7 cellular contexts compared by ENCODE assay signal in genomic region chr16:13101828-13102227, GRCh38.
"Had no signal": no experiment of that assay in that cellular context is flagged by ENCODE, and none has a peak within 500 bp of the region (broad histone marks: within the 10 kb centered on the region; RNA-seq: fewer than 3 reads in every experiment).

No MANE protein-coding gene starts in this region.

- H3K27ac ChIP-seq: HL-60 had no signal

- H3K4me1 Mint-ChIP-seq: IgD-negative memory B cell had no signal

- DNase-seq: GOT3, H9, HCEC 1CT had no signal

- ATAC-seq: HepG2 had no signal

- H3K27me3 Mint-ChIP-seq: IgD-negative memory B cell had no signal

- H3K4me3 Mint-ChIP-seq: H9, IgD-negative memory B cell had no signal

- FAIRE-seq: H54, HepG2 had no signal
